ENCODE assay signal across 17 cellular contexts in the genomic region with DNA sequence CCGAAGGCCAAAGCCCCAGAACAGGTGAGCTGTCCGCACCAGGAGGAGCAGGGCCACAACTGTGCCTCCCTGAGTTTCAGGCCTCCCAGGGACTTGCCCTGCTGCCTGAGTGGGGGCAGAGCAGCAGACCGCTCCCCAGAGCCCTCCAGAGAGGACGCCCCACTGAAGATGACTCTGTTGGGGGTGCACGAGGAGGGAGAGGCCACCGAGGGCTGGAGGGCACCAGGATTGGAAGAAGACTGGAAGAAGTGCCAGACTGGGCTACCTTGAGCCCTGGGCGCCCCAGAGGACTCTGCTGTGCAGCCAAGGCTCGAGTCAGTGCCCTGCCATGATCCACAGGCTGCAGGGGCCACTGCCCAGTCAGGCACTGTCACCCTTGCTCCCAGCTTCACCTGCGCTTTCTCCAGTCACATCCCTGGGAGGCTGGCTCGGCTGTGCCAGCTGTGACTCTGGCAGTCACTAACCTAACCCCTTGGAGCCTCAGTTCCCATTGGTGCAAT. TPM values are rescaled to one million over a fixed set of nuclear protein-coding genes. Genes with fewer than 3 reads are reported as not detected.
A peak's percentile ranks its signal among the peaks of the same experiment; 100 is the strongest.
DNase-seq lines count a peak whose midpoint lies in the region; ATAC-seq and TF ChIP-seq lines count a peak whose summit lies in the region.
"Had no signal": no experiment of that assay in that cellular context is flagged by ENCODE, and none has a peak within 500 bp of the region (broad histone marks: within the 10 kb centered on the region; RNA-seq: fewer than 3 reads in every experiment).

No MANE protein-coding gene starts in this region.

- no peak for TF ChIP-seq EP300 in transverse colon (IDR thresholded peaks at IDR 0.05; ENCODE audit: low read depth)

- no peak overlapping the region for H3K9ac ChIP-seq in DND-41 (ENCODE audit: low read depth, low read length)

- peaks cover 30% of the 10 kb centered on the region for H3K36me3 Mint-ChIP-seq in CD4-positive, CD25-positive, alpha-beta regulatory T cell
- H3K36me3 Mint-ChIP-seq in central memory CD8-positive, alpha-beta T cell (ENCODE audit: insufficient read depth), result peaks cover 85% of the 10 kb centered on the region

- peak overlapping the region in 2 of 3 donors; percentile 79 to 88 for H3K27ac Mint-ChIP-seq in CD4-positive, CD25-positive, alpha-beta regulatory T cell
- H3K27ac Mint-ChIP-seq in central memory CD8-positive, alpha-beta T cell (ENCODE audit: low read depth), result peak overlapping the region; percentile 96
- H3K27ac Mint-ChIP-seq: memory B cell had no signal

- H3K27me3 ChIP-seq in CD4-positive, CD25-positive, alpha-beta regulatory T cell (ENCODE audit: control insufficient read depth, insufficient read depth, low read length), result no peaks in the 10 kb centered on the region
- no peaks in the 10 kb centered on the region for H3K27me3 ChIP-seq in DND-41 (ENCODE audit: insufficient read depth, low read length, poor library complexity)
- no peaks in the 10 kb centered on the region for H3K27me3 ChIP-seq in neutrophil
- no peaks in the 10 kb centered on the region for H3K27me3 ChIP-seq in transverse colon
- H3K27me3 ChIP-seq: BE2C, right lobe of liver had no signal

- no peaks in the 10 kb centered on the region for H3K79me2 ChIP-seq in DND-41 (ENCODE audit: insufficient read depth, low read length)

- in situ Hi-C loops in transverse colon (cut with MboI; ENCODE audit: low pct_ligation_motif_present in 1 of 4, low pct_unique_long_range_greater_than_20kb in 1 of 4, low sequenced_read_pairs in 3 of 4), result no loop called here

- no peak for TF ChIP-seq POLR2A in transverse colon (IDR thresholded peaks at IDR 0.05)
- TF ChIP-seq POLR2A in GM18505 (IDR thresholded peaks at IDR 0.05; ENCODE audit: borderline replicate concordance, extremely low read depth, insufficient read depth, insufficient read length), result no peak

- H3K9me3 Mint-ChIP-seq in CD4-positive, CD25-positive, alpha-beta regulatory T cell, result no peaks in the 10 kb centered on the region
- H3K9me3 Mint-ChIP-seq in central memory CD8-positive, alpha-beta T cell, result no peaks in the 10 kb centered on the region
- H3K9me3 Mint-ChIP-seq: memory B cell had no signal

- TF ChIP-seq CTCF in DND-41 (IDR thresholded peaks at IDR 0.05; ENCODE audit: borderline replicate concordance, extremely low read depth, low read length, poor library complexity, severe bottlenecking) (no peak), neutrophil (IDR thresholded peaks at IDR 0.05) (no peak), transverse colon (IDR thresholded peaks at IDR 0.05) (no peak)

- peak overlapping the region in 1 of 4 donors; percentile 61 for H3K4me3 Mint-ChIP-seq in CD4-positive, CD25-positive, alpha-beta regulatory T cell
- peak overlapping the region; percentile 74 for H3K4me3 Mint-ChIP-seq in central memory CD8-positive, alpha-beta T cell
- H3K4me3 Mint-ChIP-seq: memory B cell had no signal

- H3K4me3 ChIP-seq in CD4-positive, CD25-positive, alpha-beta regulatory T cell (ENCODE audit: low read depth, low read length), result no peak overlapping the region
- H3K4me3 ChIP-seq in DND-41 (ENCODE audit: low read depth in 1 of 2, low read length in 2 of 2) (no peak overlapping the region), neutrophil (ENCODE audit: low read depth in 1 of 2, low read length in 1 of 2) (no peak overlapping the region), transverse colon (no peak overlapping the region)
- H3K4me3 ChIP-seq: K562, right lobe of liver had no signal

- no peak overlapping the region for H2AFZ ChIP-seq in DND-41 (ENCODE audit: low read depth, low read length)

- H3K4me1 Mint-ChIP-seq in CD4-positive, CD25-positive, alpha-beta regulatory T cell, result peaks cover 4 to 13% (median 11%) of the 10 kb centered on the region in 4 donors
- peaks cover 76% of the 10 kb centered on the region for H3K4me1 Mint-ChIP-seq in central memory CD8-positive, alpha-beta T cell

- intact Hi-C loops in transverse colon (cut with DNase I; ENCODE audit: low total_unique reads), result no loop called here

- H3K4me1 ChIP-seq in CD4-positive, CD25-positive, alpha-beta regulatory T cell (ENCODE audit: control insufficient read depth, insufficient read depth, low read length, poor library complexity, severe bottlenecking), result no peaks in the 10 kb centered on the region
- peaks cover 8% of the 10 kb centered on the region for H3K4me1 ChIP-seq in DND-41 (ENCODE audit: insufficient read depth, low read length)
- peaks cover 0 to 9% of the 10 kb centered on the region in 2 experiments for H3K4me1 ChIP-seq in neutrophil (ENCODE audit: control insufficient read depth in 1 of 2, insufficient read depth in 1 of 2, low read depth in 1 of 2, low read length in 1 of 2)
- no peaks in the 10 kb centered on the region for H3K4me1 ChIP-seq in transverse colon
- H3K4me1 ChIP-seq: BE2C, right lobe of liver had no signal

- H4K20me1 ChIP-seq in DND-41 (ENCODE audit: insufficient read depth, low read length), result peaks cover 15% of the 10 kb centered on the region

- no peak for DNase-seq in CD4-positive, CD25-positive, alpha-beta regulatory T cell
- DNase-seq in DND-41 (peak; percentile 3), transverse colon (no peak)
- no peak for DNase-seq in central memory CD8-positive, alpha-beta T cell (ENCODE audit: low spot score in 2 of 2)
- no peak for DNase-seq in activated CD4-positive, CD25-positive, alpha-beta regulatory T cell treated with anti-CD3 and anti-CD28 coated beads, Interleukin-2, amount 50 U/mL, for 72 hours
- DNase-seq: BE2C; HCEC 1CT; NCI-H1092 treated with DMSO at 0.1 percent for 48 hours; NCI-H446; SIG-M5; stimulated activated CD4-positive, alpha-beta T cell treated with anti-CD3 and anti-CD28 coated beads, Interleukin-4, amount 100 ng/mL, for 24 hours had no signal

- H3K27me3 Mint-ChIP-seq in CD4-positive, CD25-positive, alpha-beta regulatory T cell, result no peaks in the 10 kb centered on the region
- H3K27me3 Mint-ChIP-seq in central memory CD8-positive, alpha-beta T cell, result no peaks in the 10 kb centered on the region
- H3K27me3 Mint-ChIP-seq: memory B cell had no signal

- peak overlapping the region; percentile 69 for H3K27ac ChIP-seq in CD4-positive, CD25-positive, alpha-beta regulatory T cell (ENCODE audit: insufficient read depth, low read length, poor library complexity, severe bottlenecking)
- no peak overlapping the region for H3K27ac ChIP-seq in DND-41 (ENCODE audit: low read length)
- peak overlapping the region; percentile 68 for H3K27ac ChIP-seq in neutrophil
- H3K27ac ChIP-seq in transverse colon, result no peak overlapping the region
- H3K27ac ChIP-seq: right lobe of liver had no signal

- no peaks in the 10 kb centered on the region for H3K9me3 ChIP-seq in CD4-positive, CD25-positive, alpha-beta regulatory T cell (ENCODE audit: control insufficient read depth in 2 of 2, low read length in 2 of 2)
- H3K9me3 ChIP-seq in DND-41 (ENCODE audit: insufficient read depth, low read length, severe bottlenecking) (no peaks in the 10 kb centered on the region), neutrophil (no peaks in the 10 kb centered on the region), transverse colon (no peaks in the 10 kb centered on the region)
- H3K9me3 ChIP-seq: BE2C, right lobe of liver had no signal

- 93% methylated on average over 9 of the region's 10 CpGs; no CpG with 5 or more reads in 1 of the 2 donors for WGBS in transverse colon (ENCODE audit: low coverage in 1 of 2), 2 donors

- peaks cover 67% of the 10 kb centered on the region for H3K36me3 ChIP-seq in CD4-positive, CD25-positive, alpha-beta regulatory T cell (ENCODE audit: control insufficient read depth, insufficient read depth, low read length)
- H3K36me3 ChIP-seq in DND-41 (ENCODE audit: insufficient read depth, low read length), result peaks cover 78% of the 10 kb centered on the region
- H3K36me3 ChIP-seq in neutrophil, result peaks cover 100% of the 10 kb centered on the region
- H3K36me3 ChIP-seq in transverse colon, result peaks cover 0 to 25% (median 12%) of the 10 kb centered on the region in 4 donors

- H3K4me2 ChIP-seq in DND-41 (ENCODE audit: insufficient read depth, low read length), result no peak overlapping the region

- ATAC-seq in CD4-positive, CD25-positive, alpha-beta regulatory T cell (ENCODE audit: low read depth in 2 of 2), result no peak
- ATAC-seq in DND-41 (ENCODE audit: insufficient read depth, low read depth), result no peak
- peak; percentile 4 for ATAC-seq in central memory CD8-positive, alpha-beta T cell (replicated peaks; ENCODE audit: extremely low read depth, poor library complexity, severe bottlenecking)
- ATAC-seq in GM18505 (IDR thresholded peaks at IDR 0.05; ENCODE audit: unreplicated experiment), result no peak
- ATAC-seq: K562 had no signal

RNA-seq across cellular contexts. Expression of a gene that starts 11.3 kb away (rescaled TPM):
- total RNA-seq in CD4-positive, CD25-positive, alpha-beta regulatory T cell, result 30.7 TPM
- 100 to 1,000 TPM in 3 of 4 donors, 10 to 100 TPM in 1; 56.7 to 208 (median 161) TPM for polyA plus RNA-seq in CD4-positive, CD25-positive, alpha-beta regulatory T cell
- total RNA-seq in transverse colon, result 1 to 10 TPM in 2 of 4 donors, not detected in 2; 3.2 to 3.3 TPM
- total RNA-seq: glomerular endothelial cell, K562 had no signal
- polyA plus RNA-seq: K562 had no signal

RNA-seq across cellular contexts. Expression of a gene that starts 32.2 kb away (rescaled TPM):
- 28.2 TPM for total RNA-seq in CD4-positive, CD25-positive, alpha-beta regulatory T cell
- polyA plus RNA-seq in CD4-positive, CD25-positive, alpha-beta regulatory T cell, result 10 to 100 TPM; 68.4 to 83.2 (median 72.4) TPM
- total RNA-seq in transverse colon, result 10 to 100 TPM; 14.9 to 88.6 (median 50.2) TPM

Comparison
In these comparisons a context has a peak if more than half of its experiments do, and no peak if none do; other contexts are left out.
1. H3K27ac ChIP-seq: peak in CD4-positive, CD25-positive, alpha-beta regulatory T cell (single experiment) and neutrophil (single experiment); none in DND-41 (single experiment) and transverse colon (0 of 4).